ENCODE assay signal across 8 cellular contexts in the genomic region with DNA sequence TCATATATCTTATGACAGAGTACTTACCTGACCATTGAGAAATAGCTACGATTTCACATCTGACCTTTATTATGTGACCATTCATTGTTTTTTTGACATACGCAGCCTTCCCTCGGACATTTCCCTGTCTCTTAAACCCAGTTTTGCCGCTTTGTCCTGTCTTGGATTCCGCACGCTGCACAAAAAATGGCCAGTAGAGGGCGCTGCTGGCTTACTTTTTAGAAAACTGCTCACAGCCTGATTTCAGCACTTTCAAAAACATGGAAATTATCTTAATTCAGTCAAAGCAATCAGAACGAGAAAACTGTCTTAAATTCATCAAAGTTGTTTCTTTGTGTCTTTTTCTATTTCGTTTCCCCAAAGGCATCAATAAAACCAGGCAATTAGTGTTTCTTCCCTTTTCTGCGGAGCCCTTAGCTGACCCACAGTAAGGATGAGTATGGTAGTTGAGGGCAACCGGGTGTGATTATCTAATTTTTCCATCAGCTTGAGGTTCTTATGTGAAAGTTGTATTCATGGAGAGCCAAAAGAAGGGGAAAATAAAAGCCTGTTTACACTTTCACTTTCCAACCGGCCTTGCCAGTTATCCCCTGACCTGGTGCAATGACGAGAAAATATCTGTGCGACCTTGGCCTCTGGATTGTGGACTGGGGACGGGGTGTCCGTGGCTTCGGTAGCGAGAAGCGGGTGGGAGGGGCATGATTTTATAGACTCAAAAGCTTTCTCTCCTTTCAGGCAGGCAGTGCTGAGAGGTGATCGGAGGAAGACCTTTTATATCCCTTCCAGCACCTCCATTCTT.
DNase-seq lines count a peak whose midpoint lies in the region; ATAC-seq and TF ChIP-seq lines count a peak whose summit lies in the region.

No MANE protein-coding gene starts in this region.

- H3K27me3 ChIP-seq in left ventricle myocardium inferior (ENCODE audit: low read depth): no peaks in the 10 kb centered on the region

- intact Hi-C loops in left ventricle myocardium inferior (cut with micrococcal nuclease): loop anchor here (10.0 kb wide), 2 partner anchors 1108 to 1148 kb away; partner anchors contain the start of gene DLX5

- DNase-seq in DMS 273 treated with DMSO at 0.1 percent for 48 hours (lab: John Stamatoyannopoulos, UW) (peak; percentile 35), NB4 (ENCODE audit: low read depth) (peak; percentile 77), SW 1271 (lab: John Stamatoyannopoulos, UW) (peak; percentile 6 to 41), amygdala (lab: John Stamatoyannopoulos, UW) (peak in 54 of 56 donors; percentile 4 to 95 (median 50)), left ventricle myocardium inferior (peak; percentile 79), retinal pigment epithelial cell (ENCODE audit: low read depth) (peak; percentile 16)

- H3K4me3 ChIP-seq in NB4 (ENCODE audit: low read depth, low read length) (no peak overlapping the region), left ventricle myocardium inferior (peak overlapping the region; percentile 9), retinal pigment epithelial cell (ENCODE audit: low read length) (no peak overlapping the region)

- no peaks in the 10 kb centered on the region for H3K4me1 ChIP-seq in left ventricle myocardium inferior

- peak; percentile 65 for ATAC-seq in GM21529 (IDR thresholded peaks at IDR 0.05; ENCODE audit: unreplicated experiment)
- no peak for ATAC-seq in HG03025 (IDR thresholded peaks at IDR 0.05; ENCODE audit: low FRiP score, unreplicated experiment)

- no peak overlapping the region for H3K27ac ChIP-seq in left ventricle myocardium inferior (replicated peaks)

- peak; percentile 93 for TF ChIP-seq CTCF in NB4 (IDR thresholded peaks at IDR 0.05; ENCODE audit: low read depth, low read length)
- TF ChIP-seq CTCF in left ventricle myocardium inferior (IDR thresholded peaks at IDR 0.05; ENCODE audit: borderline replicate concordance): peak; percentile 92
- peak; percentile 86 for TF ChIP-seq CTCF in retinal pigment epithelial cell (conservative IDR thresholded peaks at IDR 0.05; ENCODE audit: low read depth, low read length)

- no peaks in the 10 kb centered on the region for H3K36me3 ChIP-seq in left ventricle myocardium inferior

- no peaks in the 10 kb centered on the region for H3K9me3 ChIP-seq in left ventricle myocardium inferior (replicated peaks)

- no peak for TF ChIP-seq POLR2A in NB4 (IDR thresholded peaks at IDR 0.05; ENCODE audit: extremely low read depth, insufficient read length)

Comparison
In these comparisons a context has a peak if more than half of its experiments do, and no peak if none do; other contexts are left out.
1. DNase-seq: peak in every context shown above with its lines; median percentile 79 in left ventricle myocardium inferior; 77 in NB4; 50 in amygdala; 35 in DMS 273 treated with DMSO at 0.1 percent for 48 hours; 24 in SW 1271; 16 in retinal pigment epithelial cell.